In genomic region chr6:3026811-3027626, GRCh38 we compare ENCODE assay signal across 10 cellular contexts. TPM values are rescaled to one million over a fixed set of nuclear protein-coding genes. Genes with fewer than 3 reads are reported as not detected.
A peak's percentile ranks its signal among the peaks of the same experiment; 100 is the strongest.
DNase-seq lines count a peak whose midpoint lies in the region; ATAC-seq and TF ChIP-seq lines count a peak whose summit lies in the region.
"Had no signal": no experiment of that assay in that cellular context is flagged by ENCODE, and none has a peak within 500 bp of the region (broad histone marks: within the 10 kb centered on the region; RNA-seq: fewer than 3 reads in every experiment).

No MANE protein-coding gene starts in this region.

- H3K4me3 ChIP-seq in SU-DHL-6 (ENCODE audit: insufficient read depth, low read length, poor library complexity, severe bottlenecking) (peak overlapping the region; percentile 18), fibroblast of the aortic adventitia (ENCODE audit: low read depth, low read length) (no peak overlapping the region)
- H3K4me3 ChIP-seq: A549, heart right ventricle had no signal

- TF ChIP-seq CTCF in SU-DHL-6 (IDR thresholded peaks at IDR 0.05; ENCODE audit: insufficient read depth, low read length, poor library complexity, severe bottlenecking) (no peak), fibroblast of the aortic adventitia (IDR thresholded peaks at IDR 0.05; ENCODE audit: insufficient read depth, low read length) (no peak)

- peak overlapping the region; percentile 17 for H2AFZ ChIP-seq in SU-DHL-6 (ENCODE audit: low read depth, low read length, severe bottlenecking)

- H3K36me3 ChIP-seq in SU-DHL-6 (ENCODE audit: low read length): no peaks in the 10 kb centered on the region
- H3K36me3 ChIP-seq: heart right ventricle had no signal

- H3K9me2 ChIP-seq in SU-DHL-6 (replicated peaks; ENCODE audit: insufficient read depth, low read length): no peaks in the 10 kb centered on the region

- H4K20me1 ChIP-seq in SU-DHL-6 (ENCODE audit: low read depth, low read length): no peaks in the 10 kb centered on the region

- H3K4me2 ChIP-seq in SU-DHL-6 (ENCODE audit: low read depth, low read length, poor library complexity, severe bottlenecking): peak overlapping the region; percentile 65
- H3K4me2 ChIP-seq: A549 had no signal

- peak; percentile 64 for ATAC-seq in HG02981 (IDR thresholded peaks at IDR 0.05; ENCODE audit: unreplicated experiment)
- ATAC-seq: A549, heart right ventricle had no signal

- peaks cover 24% of the 10 kb centered on the region for H3K79me2 ChIP-seq in SU-DHL-6 (ENCODE audit: insufficient read depth, low read length)

- H3K9me3 ChIP-seq in SU-DHL-6 (ENCODE audit: insufficient read depth, low read length): no peaks in the 10 kb centered on the region
- H3K9me3 ChIP-seq: A549, heart right ventricle had no signal

- peak; percentile 41 for DNase-seq in activated CD4-positive, CD25-positive, alpha-beta regulatory T cell treated with anti-CD3 and anti-CD28 coated beads, Interleukin-2, amount 50 U/mL, for 72 hours
- DNase-seq in activated CD4-positive, CD25-positive, alpha-beta regulatory T cell (lab: John Stamatoyannopoulos, UW): no peak
- DNase-seq in fibroblast of the aortic adventitia (ENCODE audit: low read depth) (peak; percentile 37), AG20443 (ENCODE audit: low spot score) (no peak), DMS53 treated with DMSO at 0.1 percent for 48 hours (lab: John Stamatoyannopoulos, UW; ENCODE audit: unreplicated experiment) (no peak)
- DNase-seq in effector CD4-positive, alpha-beta T cell: no peak

- no peaks in the 10 kb centered on the region for H3K27me3 ChIP-seq in SU-DHL-6 (ENCODE audit: low read length)
- H3K27me3 ChIP-seq: heart right ventricle had no signal

- peak overlapping the region; percentile 59 for H3K9ac ChIP-seq in SU-DHL-6 (ENCODE audit: low read length)

- peaks cover 42% of the 10 kb centered on the region for H3F3A ChIP-seq in SU-DHL-6 (ENCODE audit: insufficient read depth)

- H3K27ac ChIP-seq in SU-DHL-6 (ENCODE audit: low read depth, low read length): peak overlapping the region; percentile 92

RNA-seq across cellular contexts. Expression of gene NQO2, which starts 27.3 kb away (rescaled TPM):
- total RNA-seq in fibroblast of the aortic adventitia (ENCODE audit: low replicate concordance): 20.6 and 47.7 TPM in 2 replicates

RNA-seq across cellular contexts. Expression of gene RIPK1, which starts 41.3 kb away (rescaled TPM):
- 20.0 and 34.4 TPM in 2 replicates for total RNA-seq in fibroblast of the aortic adventitia (ENCODE audit: low replicate concordance)

RNA-seq across cellular contexts. Expression of gene SERPINB6, which starts 55.7 kb away (rescaled TPM):
- total RNA-seq in fibroblast of the aortic adventitia (ENCODE audit: low replicate concordance): 102 and 164 TPM in 2 replicates

Comparison
In these comparisons a context has a peak if more than half of its experiments do, and no peak if none do; other contexts are left out.
1. DNase-seq: peak in activated CD4-positive, CD25-positive, alpha-beta regulatory T cell treated with anti-CD3 and anti-CD28 coated beads, Interleukin-2, amount 50 U/mL, for 72 hours (single experiment) and fibroblast of the aortic adventitia (single experiment); none in activated CD4-positive, CD25-positive, alpha-beta regulatory T cell (0 of 4), effector CD4-positive, alpha-beta T cell (single experiment), AG20443 (single experiment) and DMS53 treated with DMSO at 0.1 percent for 48 hours (single experiment).